ENCODE assay signal across 19 cellular contexts in the genomic region with DNA sequence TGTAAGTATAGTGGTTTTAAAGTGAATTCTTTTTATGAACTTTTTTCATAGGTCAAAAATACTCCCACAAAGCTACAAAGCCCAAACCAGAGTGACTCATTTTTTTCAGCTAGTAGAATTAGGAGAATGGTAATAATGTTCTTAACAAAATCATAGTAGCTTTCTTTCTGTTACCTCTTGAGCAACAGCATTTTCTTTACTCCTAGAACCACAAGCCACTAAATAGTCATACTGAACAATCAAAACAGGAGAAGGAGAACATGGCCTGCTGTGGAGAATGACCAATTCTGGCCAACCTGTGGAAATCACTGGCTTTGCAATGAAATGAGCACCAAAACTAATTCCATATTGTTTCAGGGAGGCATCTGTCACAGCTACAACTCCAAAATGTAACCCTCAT.
A peak's percentile ranks its signal among the peaks of the same experiment; 100 is the strongest.
DNase-seq lines count a peak whose midpoint lies in the region; ATAC-seq, FAIRE-seq and TF ChIP-seq lines count a peak whose summit lies in the region.
"Had no signal": no experiment of that assay in that cellular context is flagged by ENCODE, and none has a peak within 500 bp of the region (broad histone marks: within the 10 kb centered on the region; RNA-seq: fewer than 3 reads in every experiment).

No MANE protein-coding gene starts in this region.

- H3K27ac ChIP-seq in brain microvascular endothelial cell, result peak overlapping the region; percentile 2
- H3K27ac ChIP-seq: right atrium auricular region, suprapubic skin had no signal

- ATAC-seq in GM19035 (IDR thresholded peaks at IDR 0.05; ENCODE audit: unreplicated experiment) (no peak), HG03280 (IDR thresholded peaks at IDR 0.05; ENCODE audit: unreplicated experiment) (no peak), GM21576 (IDR thresholded peaks at IDR 0.05; ENCODE audit: unreplicated experiment) (no peak)
- ATAC-seq: left cardiac atrium had no signal

- in situ Hi-C loops in brain microvascular endothelial cell (cut with HindIII; ENCODE audit: low pct_ligation_motif_present, low sequenced_read_pairs), result no loop called here

- FAIRE-seq in D721Med (lab: Jason Lieb, UNC), result peak; percentile 61
- FAIRE-seq in frontal cortex (lab: Jason Lieb, UNC), result no peak

- no peak overlapping the region for H3K4me3 ChIP-seq in brain microvascular endothelial cell (ENCODE audit: low read depth, low read length)
- H3K4me3 ChIP-seq: right atrium auricular region, suprapubic skin had no signal

- no peaks in the 10 kb centered on the region for H3K27me3 ChIP-seq in brain microvascular endothelial cell (replicated peaks)
- H3K27me3 ChIP-seq: right atrium auricular region, suprapubic skin had no signal

- DNase-seq in D721Med (ENCODE audit: insufficient read length, low spot score) (no peak), HT1080 (ENCODE audit: low read depth) (peak; percentile 75), brain microvascular endothelial cell (peak; percentile 29), myocyte (ENCODE audit: low read depth) (peak; percentile 12), frontal cortex (ENCODE audit: low spot score in 2 of 2) (no peak)
- DNase-seq: activated CD8-positive, alpha-beta memory T cell treated with anti-CD3 and anti-CD28 coated beads, Interleukin-2, amount 50 U/mL, for 4 hours; amniotic stem cell; effector CD8-positive, alpha-beta T cell; head of caudate nucleus; KG1; left cardiac atrium; NCI-H2029; NCI-H748 treated with DMSO at 0.1 percent for 48 hours; SIG-M5 had no signal

- TF ChIP-seq CTCF in D721Med (IDR thresholded peaks at IDR 0.05; ENCODE audit: insufficient read depth, missing control alignments), result no peak
- TF ChIP-seq CTCF in brain microvascular endothelial cell (IDR thresholded peaks at IDR 0.05; ENCODE audit: low read depth, low read length, missing control alignments), result no peak

- no peaks in the 10 kb centered on the region for H3K36me3 ChIP-seq in brain microvascular endothelial cell (replicated peaks)
- H3K36me3 ChIP-seq: right atrium auricular region, suprapubic skin had no signal

Comparison
In these comparisons a context has a peak if more than half of its experiments do, and no peak if none do; other contexts are left out.
1. DNase-seq: peak in HT1080 (single experiment), brain microvascular endothelial cell (single experiment) and myocyte (single experiment); none in D721Med (single experiment) and frontal cortex (0 of 2).